In genomic region chr15:22918056-22918455, GRCh38 we compare ENCODE assay signal across 15 cellular contexts.
A peak's percentile ranks its signal among the peaks of the same experiment; 100 is the strongest.
DNase-seq lines count a peak whose midpoint lies in the region; ATAC-seq and TF ChIP-seq lines count a peak whose summit lies in the region.
"Had no signal": no experiment of that assay in that cellular context is flagged by ENCODE, and none has a peak within 500 bp of the region (broad histone marks: within the 10 kb centered on the region; RNA-seq: fewer than 3 reads in every experiment).

No MANE protein-coding gene starts in this region.

- H3K4me1 ChIP-seq in GM23248 (ENCODE audit: insufficient read depth) = peaks cover 2% of the 10 kb centered on the region; the same call in 1 of the 2 replicates
- H3K4me1 ChIP-seq in Panc1 (ENCODE audit: control insufficient read depth, insufficient read depth, low read length) = no peaks in the 10 kb centered on the region
- H3K4me1 ChIP-seq in osteoblast (ENCODE audit: insufficient read depth, low read length) = no peaks in the 10 kb centered on the region
- H3K4me1 ChIP-seq: left lung had no signal

- H3K27ac ChIP-seq in GM23248 = no peak overlapping the region
- H3K27ac ChIP-seq in Panc1 (ENCODE audit: low read length) = no peak overlapping the region
- no peak overlapping the region for H3K27ac ChIP-seq in epithelial cell of prostate
- H3K27ac ChIP-seq in osteoblast (ENCODE audit: low read depth, low read length) = no peak overlapping the region
- H3K27ac ChIP-seq: dorsolateral prefrontal cortex, HL-60, left lung had no signal

- H3F3A ChIP-seq in GM23248 (ENCODE audit: insufficient read depth) = no peaks in the 10 kb centered on the region

- H3K9ac ChIP-seq in GM23248 = no peak overlapping the region

- H3K27me3 ChIP-seq in GM23248 (replicated peaks; ENCODE audit: insufficient read depth) (no peaks in the 10 kb centered on the region), Panc1 (ENCODE audit: control insufficient read depth, insufficient read depth, low read length) (no peaks in the 10 kb centered on the region), osteoblast (ENCODE audit: insufficient read depth, low read length) (no peaks in the 10 kb centered on the region)
- H3K27me3 ChIP-seq: dorsolateral prefrontal cortex, left lung had no signal

- TF ChIP-seq CTCF in Panc1 (IDR thresholded peaks at IDR 0.05) (no peak), osteoblast (IDR thresholded peaks at IDR 0.05; ENCODE audit: extremely low read depth, low read depth, low read length) (no peak)

- DNase-seq in GM23248 (peak; percentile 65), Panc1 (ENCODE audit: low read depth, low spot score) (no peak), epithelial cell of prostate (ENCODE audit: low read depth, low spot score) (peak; percentile 20), osteoblast (ENCODE audit: insufficient read length, low spot score, missing footprints) (peak; percentile 93), NCI-H2107 treated with DMSO at 0.1 percent for 48 hours (lab: John Stamatoyannopoulos, UW; ENCODE audit: unreplicated experiment) (no peak), DMS153 (lab: John Stamatoyannopoulos, UW) (no peak), NCI-H1417 treated with DMSO at 0.1 percent for 48 hours (lab: John Stamatoyannopoulos, UW) (no peak)
- DNase-seq: CD4-positive, alpha-beta memory T cell; glutamatergic neuron; left lung had no signal

- CTCF ChIA-PET in Panc1 (lab: Charles Lee) = no interaction called here

- POLR2A ChIA-PET in Panc1 (lab: Charles Lee) = no interaction called here

- no peaks in the 10 kb centered on the region for H4K20me1 ChIP-seq in GM23248 (ENCODE audit: insufficient read depth)
- H4K20me1 ChIP-seq in osteoblast (ENCODE audit: insufficient read depth, low read length) = peaks cover 4% of the 10 kb centered on the region

- WGBS in GM23248 (ENCODE audit: low coverage in 1 of 2, low lambda C conversion rate in 2 of 2, missing lambda C conversion rate in 2 of 2), 2 experiments = 67 to 78% methylated on average over 9 of the region's 9 CpGs

- H3K9me3 ChIP-seq in GM23248 (ENCODE audit: low read depth) = no peaks in the 10 kb centered on the region
- H3K9me3 ChIP-seq in Panc1 (ENCODE audit: control insufficient read depth, insufficient read depth, low read depth, low read length) = no peaks in the 10 kb centered on the region
- no peaks in the 10 kb centered on the region for H3K9me3 ChIP-seq in osteoblast (ENCODE audit: low read depth, low read length)
- H3K9me3 ChIP-seq: left lung had no signal

- H3K36me3 ChIP-seq in GM23248 (ENCODE audit: low read depth) (peaks cover 16% of the 10 kb centered on the region; the same call in 1 of the 2 replicates), Panc1 (ENCODE audit: control insufficient read depth, insufficient read depth, low read length) (peaks cover 2% of the 10 kb centered on the region; the same call in 1 of the 2 replicates), osteoblast (ENCODE audit: insufficient read depth, low read length) (peaks cover 39% of the 10 kb centered on the region)

- H3K4me3 ChIP-seq in GM23248 = no peak overlapping the region
- H3K4me3 ChIP-seq in Panc1 (ENCODE audit: low read depth in 2 of 2, low read length in 2 of 2) = no peak overlapping the region
- no peak overlapping the region for H3K4me3 ChIP-seq in osteoblast (ENCODE audit: insufficient read depth, low read length)
- H3K4me3 ChIP-seq: dorsolateral prefrontal cortex, GM23338, left lung, smooth muscle cell had no signal

- ATAC-seq in Panc1 (peak; percentile 94), HG03457 (IDR thresholded peaks at IDR 0.05; ENCODE audit: unreplicated experiment) (no peak)
- ATAC-seq: GM23338, left lung had no signal

- H2AFZ ChIP-seq in GM23248 (no peak overlapping the region), osteoblast (ENCODE audit: low read length) (no peak overlapping the region)
- H2AFZ ChIP-seq: GM23338 had no signal

- H3K79me2 ChIP-seq in GM23248 (ENCODE audit: insufficient read depth) (no peaks in the 10 kb centered on the region), osteoblast (ENCODE audit: insufficient read depth, low read length) (no peaks in the 10 kb centered on the region)

- in situ Hi-C loops in GM23248 (cut with MboI) = no loop called here
- in situ Hi-C loops in Panc1 (cut with HindIII; ENCODE audit: low pct_unique_long_range_greater_than_20kb, low sequenced_read_pairs) = no loop called here

- H3K4me2 ChIP-seq in GM23248 (ENCODE audit: unreplicated experiment) (no peak overlapping the region), osteoblast (ENCODE audit: insufficient read depth, low read length) (no peak overlapping the region)
- H3K4me2 ChIP-seq: GM23338, smooth muscle cell had no signal

- H3K9me2 ChIP-seq in GM23248 (ENCODE audit: insufficient read depth) = no peaks in the 10 kb centered on the region

- no TSS peak for BruUV-seq in Panc1 (replicated peaks; lab: Mats Ljungman, UMichigan)

- intact Hi-C loops in Panc1 (cut with micrococcal nuclease; ENCODE audit: unreplicated experiment) = no loop called here

Comparison
In these comparisons a context has a peak if more than half of its experiments do, and no peak if none do; other contexts are left out.
1. DNase-seq: peak in GM23248 (single experiment), epithelial cell of prostate (single experiment) and osteoblast (single experiment); none in Panc1 (single experiment), NCI-H2107 treated with DMSO at 0.1 percent for 48 hours (single experiment), DMS153 (single experiment) and NCI-H1417 treated with DMSO at 0.1 percent for 48 hours (single experiment).